In genomic region chr1:39110325-39110851, GRCh38 we compare ENCODE assay signal across 11 cellular contexts.
DNase-seq lines count a peak whose midpoint lies in the region; ATAC-seq and TF ChIP-seq lines count a peak whose summit lies in the region.
"Had no signal": no experiment of that assay in that cellular context is flagged by ENCODE, and none has a peak within 500 bp of the region (broad histone marks: within the 10 kb centered on the region; RNA-seq: fewer than 3 reads in every experiment).

No MANE protein-coding gene starts in this region.

- H3K4me1 ChIP-seq in SK-N-SH (ENCODE audit: control insufficient read depth in 1 of 2, insufficient read depth in 2 of 2, low read depth in 1 of 2, low read length in 1 of 2), result peaks cover 21 to 29% of the 10 kb centered on the region in 2 experiments
- H3K4me1 ChIP-seq in trophoblast cell (ENCODE audit: control insufficient read depth in 1 of 2, insufficient read depth in 2 of 2, low read length in 2 of 2), result peaks cover 4 to 20% of the 10 kb centered on the region in 2 experiments

- peaks cover 15% of the 10 kb centered on the region for H3F3A ChIP-seq in SK-N-SH (replicated peaks; ENCODE audit: insufficient read depth)

- peak overlapping the region; percentile 78 for H3K4ac ChIP-seq in trophoblast cell (ENCODE audit: low read depth, low read length)

- no peaks in the 10 kb centered on the region for H3K9me2 ChIP-seq in SK-N-SH

- POLR2A ChIA-PET in SK-N-SH (lab: Yijun Ruan, JAX), result no interaction called here

- H4K91ac ChIP-seq in trophoblast cell (ENCODE audit: low read depth, low read length), result peak overlapping the region; percentile 79

- H3K79me2 ChIP-seq in SK-N-SH (ENCODE audit: insufficient read depth), result peaks cover 99% of the 10 kb centered on the region
- H3K79me2 ChIP-seq in trophoblast cell (ENCODE audit: control insufficient read depth, insufficient read depth, low read length, poor library complexity), result peaks cover 22% of the 10 kb centered on the region

- no peak overlapping the region for H2AK5ac ChIP-seq in trophoblast cell (ENCODE audit: low read length)

- TF ChIP-seq CTCF in SK-N-SH (IDR thresholded peaks at IDR 0.05), result no peak
- no peak for TF ChIP-seq CTCF in fibroblast of the aortic adventitia (IDR thresholded peaks at IDR 0.05; ENCODE audit: insufficient read depth, low read length)

- TF ChIP-seq RAD21 in SK-N-SH (IDR thresholded peaks at IDR 0.05; ENCODE audit: low read length), result no peak

- peak; percentile 84 for DNase-seq in AG20443 (ENCODE audit: low spot score)
- no peak for DNase-seq in SK-N-SH
- DNase-seq in fibroblast of the aortic adventitia (ENCODE audit: low read depth), result peak; percentile 96
- DNase-seq in trophoblast cell, result peak; percentile 57 to 81
- no peak for DNase-seq in NOMO-1 treated with dmso at 0.1 percent for 144 hours (lab: John Stamatoyannopoulos, UW; ENCODE audit: unreplicated experiment)
- no peak for DNase-seq in activated CD4-positive, alpha-beta T cell treated with anti-CD3 and anti-CD28 coated beads, Interleukin-2, amount 50 U/mL, for 1 hour
- DNase-seq: activated gamma-delta T cell, COR-L47 had no signal

- H2AFZ ChIP-seq in SK-N-SH (ENCODE audit: low read depth), result no peak overlapping the region
- H2AFZ ChIP-seq in trophoblast cell (ENCODE audit: insufficient read depth, low read length, poor library complexity), result no peak overlapping the region

- H3K14ac ChIP-seq in trophoblast cell (ENCODE audit: low read length), result peak overlapping the region; percentile 87

- no peak overlapping the region for H4K12ac ChIP-seq in trophoblast cell (ENCODE audit: low read depth, low read length)

- no peak overlapping the region for H3K23ac ChIP-seq in trophoblast cell (ENCODE audit: low read length)

- peak overlapping the region; percentile 20 for H2BK120ac ChIP-seq in trophoblast cell (ENCODE audit: insufficient read depth, low read length, poor library complexity)

- CTCF ChIA-PET in SK-N-SH (lab: Yijun Ruan, JAX), result interaction anchor here (1.2 to 10.9 kb wide), 4 partner anchors 8 to 80 kb away, joined by 3 to 188 read pairs (median 5); no protein-coding TSS in a partner anchor

- H3K4me2 ChIP-seq in SK-N-SH (peak overlapping the region; percentile 55), trophoblast cell (ENCODE audit: low read length) (peak overlapping the region; percentile 7)

- H3K9ac ChIP-seq in SK-N-SH (peak overlapping the region; percentile 54; the same call in 1 of the 2 replicates), trophoblast cell (ENCODE audit: low read length) (no peak overlapping the region)

- no peak for TF ChIP-seq EP300 in SK-N-SH (IDR thresholded peaks at IDR 0.05; ENCODE audit: borderline replicate concordance in 1 of 2, low read depth in 1 of 2, low read length in 1 of 2)

- peaks cover 62% of the 10 kb centered on the region for H4K20me1 ChIP-seq in SK-N-SH (ENCODE audit: insufficient read depth)

- H3K36me3 ChIP-seq in SK-N-SH (replicated peaks in 1 of 2; ENCODE audit: control insufficient read depth in 1 of 2, insufficient read depth in 2 of 2, low read length in 1 of 2) (no peaks in the 10 kb centered on the region), trophoblast cell (ENCODE audit: control insufficient read depth in 1 of 2, insufficient read depth in 2 of 2, low read length in 2 of 2) (no peaks in the 10 kb centered on the region)

- H3K4me3 ChIP-seq in SK-N-SH (ENCODE audit: low read depth in 2 of 2, low read length in 1 of 2) (no peak overlapping the region), fibroblast of the aortic adventitia (ENCODE audit: low read depth, low read length) (no peak overlapping the region), trophoblast cell (ENCODE audit: low read depth, low read length) (no peak overlapping the region)
- H3K4me3 ChIP-seq: SK-N-MC had no signal

- H4K8ac ChIP-seq in trophoblast cell (ENCODE audit: low read depth, low read length), result peak overlapping the region; percentile 80

- H3K9me3 ChIP-seq in SK-N-SH, result no peaks in the 10 kb centered on the region
- no peaks in the 10 kb centered on the region for H3K9me3 ChIP-seq in trophoblast cell (ENCODE audit: insufficient read depth, low read depth, low read length)

- WGBS in SK-N-SH (ENCODE audit: low lambda C conversion rate), result 35% methylated on average over 3 of the region's 3 CpGs
- no CpG with 5 or more reads among the region's 3 CpGs for WGBS in trophoblast cell (ENCODE audit: extremely low coverage, insufficient coverage, insufficient read length)

- no peak for ATAC-seq in HG03520 (IDR thresholded peaks at IDR 0.05; ENCODE audit: unreplicated experiment)
- ATAC-seq in HG03135 (IDR thresholded peaks at IDR 0.05; ENCODE audit: unreplicated experiment), result no peak

- no peaks in the 10 kb centered on the region for H3K27me3 ChIP-seq in SK-N-SH (ENCODE audit: insufficient read depth)
- no peaks in the 10 kb centered on the region for H3K27me3 ChIP-seq in trophoblast cell (ENCODE audit: insufficient read depth, low read length)

- H2BK12ac ChIP-seq in trophoblast cell (ENCODE audit: low read length), result peak overlapping the region; percentile 65

- peaks cover 19% of the 10 kb centered on the region for H3K79me1 ChIP-seq in trophoblast cell (ENCODE audit: low read length)

- peak overlapping the region; percentile 69 for H2BK5ac ChIP-seq in trophoblast cell (ENCODE audit: low read depth, low read length, poor library complexity)

- peak overlapping the region; percentile 36 to 93; a peak in 3 of 4 replicates for H3K27ac ChIP-seq in SK-N-SH (ENCODE audit: low read depth in 2 of 2, low read length in 1 of 2)
- peak overlapping the region; percentile 82 for H3K27ac ChIP-seq in trophoblast cell (ENCODE audit: low read depth, low read length)
- H3K27ac ChIP-seq: SK-N-MC had no signal

- H3K18ac ChIP-seq in trophoblast cell (ENCODE audit: low read length), result no peak overlapping the region

TF ChIP-seq in SK-N-SH, 30 proteins besides CTCF, POLR2A, EP300 and RAD21:
- TF ChIP-seq TCF12 (IDR thresholded peaks at IDR 0.05) (no peak), MAX (IDR thresholded peaks at IDR 0.05; ENCODE audit: low read depth) (0 out of 2 replicates have a peak, but pooled peaks have one; percentile 53)
TF ChIP-seq in SK-N-SH: peak in this region for 1.

Comparison
In these comparisons a context has a peak if more than half of its experiments do, and no peak if none do; other contexts are left out.
1. DNase-seq: peak in AG20443 (single experiment), fibroblast of the aortic adventitia (single experiment) and trophoblast cell (2 of 2); none in SK-N-SH (single experiment), NOMO-1 treated with dmso at 0.1 percent for 144 hours (single experiment) and activated CD4-positive, alpha-beta T cell treated with anti-CD3 and anti-CD28 coated beads, Interleukin-2, amount 50 U/mL, for 1 hour (single experiment).